ENCODE assay signal across 18 cellular contexts in genomic region chr13:42602910-42603309, GRCh38. TPM values are rescaled to one million over a fixed set of nuclear protein-coding genes. Genes with fewer than 3 reads are reported as not detected.
DNase-seq lines count a peak whose midpoint lies in the region; ATAC-seq and TF ChIP-seq lines count a peak whose summit lies in the region.
"Had no signal": no experiment of that assay in that cellular context is flagged by ENCODE, and none has a peak within 500 bp of the region (broad histone marks: within the 10 kb centered on the region; RNA-seq: fewer than 3 reads in every experiment).

No MANE protein-coding gene starts in this region.

- no peaks in the 10 kb centered on the region for H3K36me3 ChIP-seq in vagina
- H3K36me3 ChIP-seq: heart left ventricle, left ventricle myocardium inferior had no signal

- no peak for TF ChIP-seq POLR2A in vagina (IDR thresholded peaks at IDR 0.05)

- no peaks in the 10 kb centered on the region for H3K4me1 ChIP-seq in vagina
- H3K4me1 ChIP-seq: heart left ventricle, left ventricle myocardium inferior had no signal

- no peak overlapping the region for H3K27ac ChIP-seq in vagina
- H3K27ac ChIP-seq: heart left ventricle, left ventricle myocardium inferior had no signal

- H3K9me3 ChIP-seq in vagina, result no peaks in the 10 kb centered on the region
- H3K9me3 ChIP-seq: heart left ventricle, left ventricle myocardium inferior had no signal

- TF ChIP-seq CTCF in vagina (IDR thresholded peaks at IDR 0.05), result no peak

- DNase-seq in germinal center (ENCODE audit: low spot score) (peak; percentile 30), vagina (ENCODE audit: extremely low spot score in 2 of 2) (no peak), NK-92 (lab: John Stamatoyannopoulos, UW; ENCODE audit: unreplicated experiment) (no peak), RKO (ENCODE audit: low spot score) (no peak)
- DNase-seq in NK-92 treated with Interleukin-12 subunit alpha and Interleukin-12 subunit beta, amount 100 ng/mL, for 24 hours (lab: John Stamatoyannopoulos, UW), result no peak
- DNase-seq: activated T-cell treated with anti-CD3 and anti-CD28 coated beads, Interleukin-2, amount 50 U/mL, for 48 hours; CD4-positive, CD25-positive, alpha-beta regulatory T cell; effector memory CD8-positive, alpha-beta T cell; heart left ventricle; left ventricle myocardium inferior; stimulated activated CD8-positive, alpha-beta memory T cell treated with anti-CD3 and anti-CD28 coated beads, Interleukin-4, amount 100 ng/mL, for 48 hours had no signal

- H3K4me3 ChIP-seq in vagina, result no peak overlapping the region
- H3K4me3 ChIP-seq: heart left ventricle, K562, left ventricle myocardium inferior had no signal

- peak; percentile 87 for ATAC-seq in GM18861 (IDR thresholded peaks at IDR 0.05; ENCODE audit: unreplicated experiment)
- ATAC-seq in GM21528 (IDR thresholded peaks at IDR 0.05; ENCODE audit: low FRiP score, unreplicated experiment), result peak; percentile 75
- peak; percentile 88 for ATAC-seq in HG03135 (IDR thresholded peaks at IDR 0.05; ENCODE audit: unreplicated experiment)
- ATAC-seq: effector memory CD8-positive, alpha-beta T cell; heart left ventricle; K562; Right ventricle myocardium inferior; WTC11 had no signal

- intact Hi-C loops in vagina (cut with DNase I), result no loop called here

- H3K27me3 ChIP-seq in vagina, result no peaks in the 10 kb centered on the region

RNA-seq across cellular contexts. Expression of gene TNFSF11, which starts 29.0 kb away (rescaled TPM):
- not detected for total RNA-seq in vagina
- total RNA-seq: astrocyte, heart left ventricle, K562, left ventricle myocardium inferior, Right ventricle myocardium inferior had no signal
